In genomic region chr17:76472258-76472645, GRCh38 we compare ENCODE assay signal across 34 cellular contexts. TPM values are rescaled to one million over a fixed set of nuclear protein-coding genes. Genes with fewer than 3 reads are reported as not detected.
"Had no signal": no experiment of that assay in that cellular context is flagged by ENCODE, and none has a peak within 500 bp of the region (broad histone marks: within the 10 kb centered on the region; RNA-seq: fewer than 3 reads in every experiment).

No MANE protein-coding gene starts in this region.

- H3K36me3 ChIP-seq: breast epithelium, cardiac muscle cell had no signal

- H3K27ac ChIP-seq: ascending aorta, breast epithelium, cardiac muscle cell, epithelial cell of prostate, esophagus squamous epithelium, gastroesophageal sphincter, heart right ventricle had no signal

- H3K4me3 ChIP-seq: ascending aorta, breast epithelium, cardiac muscle cell, esophagus squamous epithelium, gastroesophageal sphincter, heart right ventricle had no signal

- H3K27me3 ChIP-seq: ascending aorta, breast epithelium, cardiac muscle cell, esophagus squamous epithelium, gastroesophageal sphincter, heart right ventricle had no signal

- DNase-seq: activated CD4-positive, alpha-beta memory T cell treated with anti-CD3 and anti-CD28 coated beads, Interleukin-2, amount 10 ng/mL, durations not matched to agents 7 days and 5 days; activated CD4-positive, alpha-beta T cell treated with anti-CD3 and anti-CD28 coated beads for 1 hour; activated CD4-positive, alpha-beta T cell treated with anti-CD3 and anti-CD28 coated beads for 4 hours; activated CD4-positive, alpha-beta T cell treated with anti-CD3 and anti-CD28 coated beads, Interleukin-2, amount 10 ng/mL, durations not matched to agents 7 days and 5 days; activated CD4-positive, alpha-beta T cell treated with anti-CD3 and anti-CD28 coated beads, Interleukin-2, amount 50 U/mL, for 4 hours; activated CD8-positive, alpha-beta memory T cell treated with anti-CD3 and anti-CD28 coated beads, Interleukin-2, amount 50 U/mL, for 48 hours; activated gamma-delta T cell; activated naive CD4-positive, alpha-beta T cell; activated naive CD4-positive, alpha-beta T cell treated with anti-CD3 and anti-CD28 coated beads, Interleukin-2, amount 10 ng/mL, durations not matched to agents 7 days and 5 days; activated naive CD8-positive, alpha-beta T cell treated with anti-CD3 and anti-CD28 coated beads, Interleukin-2, amount 10 ng/mL, durations not matched to agents 7 days and 5 days; activated T-cell treated with anti-CD3 and anti-CD28 coated beads for 4 hours; activated T-cell treated with anti-CD3 and anti-CD28 coated beads, Interleukin-2, amount 50 U/mL, for 24 hours; activated T-cell treated with anti-CD3 and anti-CD28 coated beads, Interleukin-2, amount 50 U/mL, for 72 hours; cortex of kidney; dermis blood vessel endothelial cell; effector CD4-positive, alpha-beta T cell; esophagus squamous epithelium; foreskin melanocyte; heart right ventricle; T-helper 1 cell; T-helper 17 cell; T1000 had no signal

- FAIRE-seq: endometrium, endothelial cell of umbilical vein had no signal

- H3K4me1 ChIP-seq: ascending aorta, breast epithelium, esophagus squamous epithelium, gastroesophageal sphincter had no signal

- H3K9me3 ChIP-seq: ascending aorta, breast epithelium, esophagus squamous epithelium, gastroesophageal sphincter, heart right ventricle had no signal

RNA-seq across cellular contexts. Expression of gene AANAT, which starts 4.8 kb away (rescaled TPM):
- total RNA-seq: activated CD4-positive, alpha-beta memory T cell treated with anti-CD3 and anti-CD28 coated beads, Interleukin-2, amount 10 ng/mL, durations not matched to agents 7 days and 5 days; activated CD4-positive, alpha-beta T cell treated with anti-CD3 and anti-CD28 coated beads, Interleukin-2, amount 10 ng/mL, durations not matched to agents 7 days and 5 days; activated naive CD4-positive, alpha-beta T cell treated with anti-CD3 and anti-CD28 coated beads, Interleukin-2, amount 50 U/mL, for 72 hours; activated naive CD8-positive, alpha-beta T cell treated with anti-CD3 and anti-CD28 coated beads, Interleukin-2, amount 10 ng/mL, durations not matched to agents 7 days and 5 days; activated T-cell treated with anti-CD3 and anti-CD28 coated beads, Interleukin-2, amount 50 U/mL, for 72 hours; ascending aorta; breast epithelium; dermis blood vessel endothelial cell; endothelial cell of umbilical vein; esophagus squamous epithelium; fibroblast of lung; fibroblast of villous mesenchyme; gastroesophageal sphincter; glomerular endothelial cell; T-helper 17 cell had no signal
- polyA plus RNA-seq: endothelial cell of umbilical vein, esophagus, fibroblast of lung had no signal
